In genomic region chr13:27522847-27523246, GRCh38 we compare ENCODE assay signal across 21 cellular contexts.
DNase-seq lines count a peak whose midpoint lies in the region; ATAC-seq and TF ChIP-seq lines count a peak whose summit lies in the region.
"Had no signal": no experiment of that assay in that cellular context is flagged by ENCODE, and none has a peak within 500 bp of the region (broad histone marks: within the 10 kb centered on the region; RNA-seq: fewer than 3 reads in every experiment).

No MANE protein-coding gene starts in this region.

- no peaks in the 10 kb centered on the region for H3K27me3 ChIP-seq in Loucy (ENCODE audit: insufficient read depth, low read length, poor library complexity, severe bottlenecking)
- H3K27me3 ChIP-seq: right atrium auricular region had no signal

- TF ChIP-seq CTCF in Loucy (conservative IDR thresholded peaks at IDR 0.05; ENCODE audit: low read length), result no peak

- no peaks in the 10 kb centered on the region for H3K9me3 ChIP-seq in Loucy (ENCODE audit: insufficient read depth, low read depth, low read length)
- H3K9me3 ChIP-seq: right atrium auricular region had no signal

- H3K9me2 ChIP-seq in Loucy (replicated peaks; ENCODE audit: low read depth, low read length), result no peaks in the 10 kb centered on the region

- peak overlapping the region; percentile 65; the same call in 1 of the 2 replicates for H2AFZ ChIP-seq in Loucy (ENCODE audit: low read length)

- no peak overlapping the region for H3K4me3 ChIP-seq in Loucy (ENCODE audit: low read length, poor library complexity, severe bottlenecking)
- H3K4me3 ChIP-seq: K562, right atrium auricular region had no signal

- no peaks in the 10 kb centered on the region for H3K36me3 ChIP-seq in Loucy (ENCODE audit: insufficient read depth, low read length)
- H3K36me3 ChIP-seq: right atrium auricular region had no signal

- H3K79me2 ChIP-seq in Loucy (ENCODE audit: insufficient read depth, low read length), result no peaks in the 10 kb centered on the region

- H4K20me1 ChIP-seq in Loucy (ENCODE audit: insufficient read depth, low read length, poor library complexity, severe bottlenecking), result no peaks in the 10 kb centered on the region

- H3F3A ChIP-seq in Loucy (ENCODE audit: low read depth), result no peaks in the 10 kb centered on the region

- DNase-seq in AML-193 (lab: John Stamatoyannopoulos, UW), result peak; percentile 7 to 31
- DNase-seq in SIG-M5 treated with dmso at 0.1 percent for 504 hours (lab: John Stamatoyannopoulos, UW; ENCODE audit: unreplicated experiment), result peak; percentile 70
- DNase-seq in islet precursor cell, result peak; percentile 22
- no peak for DNase-seq in NCI-H2196 (lab: John Stamatoyannopoulos, UW; ENCODE audit: unreplicated experiment)
- DNase-seq in posterior vena cava (ENCODE audit: low spot score), result no peak
- DNase-seq: activated naive CD4-positive, alpha-beta T cell; activated T-cell treated with anti-CD3 and anti-CD28 coated beads, Interleukin-2, amount 50 U/mL, for 24 hours; aorta; central memory CD4-positive, alpha-beta T cell; DMS 273 treated with DMSO at 0.1 percent for 48 hours; immature natural killer cell; NCI-H1105 treated with DMSO at 0.1 percent for 48 hours; NCI-H510A; NK-92 treated with Interleukin-12 subunit alpha and Interleukin-12 subunit beta, amount 100 ng/mL, for 24 hours; stimulated activated CD8-positive, alpha-beta memory T cell treated with anti-CD3 and anti-CD28 coated beads, Interleukin-4, amount 100 ng/mL, for 48 hours had no signal

- H3K4me1 ChIP-seq in Loucy (ENCODE audit: insufficient read depth, low read length, poor library complexity, severe bottlenecking), result peaks cover 21% of the 10 kb centered on the region
- H3K4me1 ChIP-seq: right atrium auricular region had no signal

- intact Hi-C loops in posterior vena cava (cut with DNase I), result no loop called here

- H3K9ac ChIP-seq in Loucy (ENCODE audit: low read depth, low read length, poor library complexity, severe bottlenecking), result no peak overlapping the region

- ATAC-seq in GM18502 (IDR thresholded peaks at IDR 0.05; ENCODE audit: poor library complexity, unreplicated experiment) (no peak), GM18868 (IDR thresholded peaks at IDR 0.05; ENCODE audit: unreplicated experiment) (no peak)
- ATAC-seq: activated CD8-positive, alpha-beta T cell treated with anti-CD3 and anti-CD28 coated beads, Interleukin-2, amount 10 ng/mL, durations not matched to agents 7 days and 5 days; K562 had no signal

- peak overlapping the region; percentile 13 for H3K4me2 ChIP-seq in Loucy (ENCODE audit: low read depth, low read length, poor library complexity, severe bottlenecking)

Comparison
In these comparisons a context has a peak if more than half of its experiments do, and no peak if none do; other contexts are left out.
1. DNase-seq: peak in AML-193 (2 of 2), SIG-M5 treated with dmso at 0.1 percent for 504 hours (single experiment) and islet precursor cell (single experiment); none in NCI-H2196 (single experiment) and posterior vena cava (single experiment).